Comparison of ENCODE assay signal across 7 cellular contexts in genomic region chr4:577499-578450, GRCh38. TPM values are rescaled to one million over a fixed set of nuclear protein-coding genes. Genes with fewer than 3 reads are reported as not detected.
DNase-seq lines count a peak whose midpoint lies in the region; ATAC-seq and TF ChIP-seq lines count a peak whose summit lies in the region.

No MANE protein-coding gene starts in this region.

- H3K4me3 ChIP-seq in endodermal cell (ENCODE audit: low read length) (no peak overlapping the region), trophoblast cell (ENCODE audit: low read depth, low read length) (no peak overlapping the region), lower lobe of right lung (no peak overlapping the region)

- H3K9me3 Mint-ChIP-seq in endodermal cell, result no peaks in the 10 kb centered on the region

- H2AFZ ChIP-seq in trophoblast cell (ENCODE audit: insufficient read depth, low read length, poor library complexity), result no peak overlapping the region

- H3K27me3 Mint-ChIP-seq in endodermal cell (ENCODE audit: insufficient read depth), result peaks cover 79% of the 10 kb centered on the region

- H2BK5ac ChIP-seq in trophoblast cell (ENCODE audit: low read depth, low read length, poor library complexity), result no peak overlapping the region

- intact Hi-C loops in lower lobe of right lung (cut with DNase I), result no loop called here

- ATAC-seq in GM18907 (IDR thresholded peaks at IDR 0.05; ENCODE audit: unreplicated experiment), result no peak
- ATAC-seq in lower lobe of right lung, result no peak
- no peak for ATAC-seq in HG02798 (IDR thresholded peaks at IDR 0.05; ENCODE audit: poor library complexity, unreplicated experiment)

- 4 to 7% methylated on average over 45 to 52 of the region's 52 CpGs for WGBS in endodermal cell (ENCODE audit: insufficient coverage in 1 of 2, insufficient read length in 1 of 2), 2 experiments
- no CpG with 5 or more reads among the region's 52 CpGs for WGBS in trophoblast cell (ENCODE audit: extremely low coverage, insufficient coverage, insufficient read length)

- H3K14ac ChIP-seq in trophoblast cell (ENCODE audit: low read length), result no peak overlapping the region

- no peak overlapping the region for H2BK12ac ChIP-seq in trophoblast cell (ENCODE audit: low read length)

- H3K23ac ChIP-seq in trophoblast cell (ENCODE audit: low read length), result no peak overlapping the region

- H3K36me3 Mint-ChIP-seq in endodermal cell (ENCODE audit: low read depth), result no peaks in the 10 kb centered on the region

- H3K18ac ChIP-seq in trophoblast cell (ENCODE audit: low read length), result no peak overlapping the region

- peak; percentile 48 for DNase-seq in GM13976 (ENCODE audit: low spot score)
- DNase-seq in NCI-H146 treated with DMSO at 0.1 percent for 48 hours (lab: John Stamatoyannopoulos, UW; ENCODE audit: unreplicated experiment), result peak; percentile 33
- DNase-seq in endodermal cell, result peak; percentile 88
- peak in 1 of 2 donors; percentile 27 for DNase-seq in trophoblast cell
- DNase-seq in lower lobe of right lung, result no peak

- no peaks in the 10 kb centered on the region for H3K79me1 ChIP-seq in trophoblast cell (ENCODE audit: low read length)

- H3K4ac ChIP-seq in trophoblast cell (ENCODE audit: low read depth, low read length), result no peak overlapping the region

- peaks cover 9% of the 10 kb centered on the region for H3K4me1 Mint-ChIP-seq in endodermal cell

- H4K12ac ChIP-seq in trophoblast cell (ENCODE audit: low read depth, low read length), result no peak overlapping the region

- H2BK120ac ChIP-seq in trophoblast cell (ENCODE audit: insufficient read depth, low read length, poor library complexity), result no peak overlapping the region

- H3K4me2 ChIP-seq in trophoblast cell (ENCODE audit: low read length), result peak overlapping the region; percentile 33

- no peaks in the 10 kb centered on the region for H3K36me3 ChIP-seq in endodermal cell (ENCODE audit: control insufficient read depth, insufficient read depth, low read length)
- H3K36me3 ChIP-seq in trophoblast cell (ENCODE audit: control insufficient read depth in 1 of 2, insufficient read depth in 2 of 2, low read length in 2 of 2), result no peaks in the 10 kb centered on the region
- H3K36me3 ChIP-seq in lower lobe of right lung, result no peaks in the 10 kb centered on the region

- in situ Hi-C loops in GM13976 (cut with MboI; ENCODE audit: low sequenced_read_pairs, unreplicated experiment), result no loop called here

- no peaks in the 10 kb centered on the region for H3K79me2 ChIP-seq in trophoblast cell (ENCODE audit: control insufficient read depth, insufficient read depth, low read length, poor library complexity)

- no peak overlapping the region for H3K9ac ChIP-seq in endodermal cell (ENCODE audit: extremely low read depth, low read length, poor library complexity, severe bottlenecking)
- no peak overlapping the region for H3K9ac ChIP-seq in trophoblast cell (ENCODE audit: low read length)

- H4K8ac ChIP-seq in trophoblast cell (ENCODE audit: low read depth, low read length), result no peak overlapping the region

- H3K27me3 ChIP-seq in endodermal cell (ENCODE audit: control insufficient read depth, insufficient read depth, low read length, poor library complexity, severe bottlenecking), result peaks cover 88% of the 10 kb centered on the region
- H3K27me3 ChIP-seq in trophoblast cell (ENCODE audit: insufficient read depth, low read length), result peaks cover 63% of the 10 kb centered on the region
- peaks cover 61% of the 10 kb centered on the region for H3K27me3 ChIP-seq in lower lobe of right lung (ENCODE audit: low read depth)

- H2AK5ac ChIP-seq in trophoblast cell (ENCODE audit: low read length), result no peak overlapping the region

- H3K9me3 ChIP-seq in endodermal cell (ENCODE audit: control insufficient read depth, low read length) (no peaks in the 10 kb centered on the region), trophoblast cell (ENCODE audit: insufficient read depth, low read depth, low read length) (peaks cover 11% of the 10 kb centered on the region), lower lobe of right lung (no peaks in the 10 kb centered on the region)

- no peak overlapping the region for H4K91ac ChIP-seq in trophoblast cell (ENCODE audit: low read depth, low read length)

- no peak overlapping the region for H3K27ac ChIP-seq in endodermal cell (ENCODE audit: low read depth, low read length)
- no peak overlapping the region for H3K27ac ChIP-seq in trophoblast cell (ENCODE audit: low read depth, low read length)
- no peak overlapping the region for H3K27ac ChIP-seq in lower lobe of right lung

- TF ChIP-seq CTCF in GM13976 (IDR thresholded peaks at IDR 0.05; ENCODE audit: borderline replicate concordance, control extremely low read depth, extremely low read depth, insufficient read depth, missing control alignments), result no peak
- TF ChIP-seq CTCF in endodermal cell (conservative IDR thresholded peaks at IDR 0.05), result no peak
- no peak for TF ChIP-seq CTCF in lower lobe of right lung (IDR thresholded peaks at IDR 0.05)

- peak overlapping the region; percentile 55 for H3K4me3 Mint-ChIP-seq in endodermal cell

- no peak overlapping the region for H3K27ac Mint-ChIP-seq in endodermal cell

- peaks cover 7% of the 10 kb centered on the region for H3K4me1 ChIP-seq in endodermal cell (ENCODE audit: control insufficient read depth, insufficient read depth, low read length)
- H3K4me1 ChIP-seq in trophoblast cell (ENCODE audit: control insufficient read depth in 1 of 2, insufficient read depth in 2 of 2, low read length in 2 of 2), result peaks cover 2 to 5% of the 10 kb centered on the region in 2 experiments
- H3K4me1 ChIP-seq in lower lobe of right lung, result no peaks in the 10 kb centered on the region

RNA-seq across cellular contexts. Expression of gene TMEM271, which starts 1.7 kb away (rescaled TPM):
- not detected for total RNA-seq in endodermal cell
- not detected for polyA plus RNA-seq in endodermal cell (2013, experiment 1 of 2)
- polyA plus RNA-seq in endodermal cell (2013, experiment 2 of 2), result not detected
- not detected in 2 replicates for polyA plus RNA-seq in trophoblast cell (2013)
- not detected for total RNA-seq in lower lobe of right lung

RNA-seq across cellular contexts. Expression of gene PDE6B, which starts 47.6 kb away (rescaled TPM):
- total RNA-seq in endodermal cell (10 to 100 TPM; 12.4 to 14.6 TPM), lower lobe of right lung (5.5 TPM)
- 5.0 TPM for polyA plus RNA-seq in endodermal cell (2013, experiment 1 of 2)
- polyA plus RNA-seq in endodermal cell (2013, experiment 2 of 2), result 2.4 TPM
- polyA plus RNA-seq in trophoblast cell (2013), result 0.96 and 1.6 TPM in 2 replicates
